ENCODE assay signal across 8 cellular contexts in the genomic region with DNA sequence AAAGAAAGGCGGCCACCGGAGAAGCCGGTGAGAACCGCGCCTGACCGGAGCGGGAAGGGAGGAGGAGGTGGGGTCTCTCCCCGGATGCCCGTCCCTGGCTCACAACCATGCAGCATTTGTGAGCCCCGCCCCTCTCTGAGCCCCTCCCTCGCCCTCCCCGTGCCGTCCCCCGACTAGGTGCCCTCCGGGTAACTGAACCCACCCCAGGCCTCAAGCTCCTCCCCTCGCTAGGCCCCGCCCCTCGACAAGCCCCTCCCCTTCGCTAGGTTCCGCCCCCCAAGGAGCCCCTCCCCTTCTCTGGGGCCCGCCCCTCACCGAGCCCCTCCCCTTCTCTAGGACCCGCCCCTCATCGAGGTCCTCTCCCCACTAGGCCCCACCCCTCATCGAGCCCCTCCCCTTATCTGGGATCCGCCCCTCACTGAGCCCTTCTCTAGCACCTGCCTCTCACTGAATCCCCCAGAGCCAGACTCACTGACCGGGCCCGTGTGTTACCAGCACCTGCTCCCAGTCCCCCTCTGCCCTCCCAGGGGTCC. TPM values are rescaled to one million over a fixed set of nuclear protein-coding genes. Genes with fewer than 3 reads are reported as not detected.
DNase-seq lines count a peak whose midpoint lies in the region; ATAC-seq lines count a peak whose summit lies in the region.

No MANE protein-coding gene starts in this region.

- intact Hi-C loops in left cardiac atrium (cut with DNase I), result loop anchor here in 1 of 2 donors (5.0 kb wide), 1 partner anchor 83 kb away; no protein-coding TSS in a partner anchor

- DNase-seq in D341Med (ENCODE audit: low spot score) (peak; percentile 77), NCI-H1436 (lab: John Stamatoyannopoulos, UW) (peak; percentile 94), left cardiac atrium (no peak), NOMO-1 (lab: John Stamatoyannopoulos, UW; ENCODE audit: unreplicated experiment in 2 of 2) (no peak), amniotic stem cell (lab: John Stamatoyannopoulos, UW) (no peak)
- DNase-seq in activated CD8-positive, alpha-beta memory T cell treated with anti-CD3 and anti-CD28 coated beads, Interleukin-2, amount 50 U/mL, for 48 hours, result peak; percentile 81
- DNase-seq in stimulated activated CD4-positive, alpha-beta T cell treated with anti-CD3 and anti-CD28 coated beads, Interleukin-2, amount 100 ng/mL, for 24 hours, result peak; percentile 50 to 53

- ATAC-seq in left cardiac atrium (peak; percentile 38 to 69), GM21381 (IDR thresholded peaks at IDR 0.05; ENCODE audit: unreplicated experiment) (no peak)

RNA-seq across cellular contexts. Expression of a gene that starts 42.2 kb away (rescaled TPM):
- 1,000 to 10,000 TPM; 1,191 to 2,127 TPM for total RNA-seq in left cardiac atrium

RNA-seq across cellular contexts. Expression of a gene that starts 58.5 kb away (rescaled TPM):
- 10 to 100 TPM; 19.7 to 27.4 TPM for total RNA-seq in left cardiac atrium

Comparison
In these comparisons a context has a peak if more than half of its experiments do, and no peak if none do; other contexts are left out.
1. DNase-seq: peak in D341Med (single experiment), NCI-H1436 (single experiment), activated CD8-positive, alpha-beta memory T cell treated with anti-CD3 and anti-CD28 coated beads, Interleukin-2, amount 50 U/mL, for 48 hours (single experiment) and stimulated activated CD4-positive, alpha-beta T cell treated with anti-CD3 and anti-CD28 coated beads, Interleukin-2, amount 100 ng/mL, for 24 hours (2 of 2); none in left cardiac atrium (single experiment), NOMO-1 (0 of 2) and amniotic stem cell (single experiment).